12 cellular contexts compared by ENCODE assay signal in the genomic region with DNA sequence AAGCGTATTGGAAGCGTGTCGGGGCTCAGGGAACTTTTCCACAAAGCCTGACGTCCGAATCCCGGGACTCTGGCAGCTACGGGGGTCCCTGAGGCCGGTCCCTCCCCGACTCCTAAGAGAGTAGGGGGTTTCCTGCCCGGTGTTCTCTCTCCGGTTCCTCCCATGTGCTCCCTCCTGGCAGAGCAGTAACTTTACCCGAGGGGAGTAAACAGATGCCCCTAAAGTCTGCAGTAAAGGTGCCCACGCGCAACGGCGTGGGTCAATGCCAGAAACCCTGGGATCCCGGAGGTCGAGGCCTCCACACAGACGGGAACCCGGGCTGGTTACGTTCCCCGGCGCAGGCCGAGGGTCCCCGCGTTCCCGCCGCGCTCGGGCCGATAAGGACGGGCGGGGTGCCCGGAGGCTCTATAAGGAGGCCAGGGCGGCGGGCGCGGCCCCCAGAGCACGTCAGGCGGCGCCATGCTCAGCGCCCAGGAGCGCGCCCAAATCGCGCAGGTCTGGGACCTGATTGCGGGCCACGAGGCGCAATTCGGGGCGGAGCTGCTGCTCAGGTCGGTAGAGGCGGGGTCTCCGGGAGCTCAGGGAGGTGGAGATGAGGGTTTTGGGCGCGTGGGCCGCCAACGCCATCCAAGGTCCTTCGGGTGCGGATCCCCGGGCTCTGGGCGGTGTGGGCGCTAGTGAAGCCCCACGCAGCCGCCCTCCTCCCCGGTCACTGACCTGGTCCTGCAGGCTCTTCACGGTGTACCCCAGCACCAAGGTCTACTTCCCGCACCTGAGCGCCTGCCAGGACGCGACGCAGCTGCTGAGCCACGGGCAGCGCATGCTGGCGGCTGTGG. TPM values are rescaled to one million over a fixed set of nuclear protein-coding genes. Genes with fewer than 3 reads are reported as not detected.
DNase-seq lines count a peak whose midpoint lies in the region; ATAC-seq and TF ChIP-seq lines count a peak whose summit lies in the region.
"Had no signal": no experiment of that assay in that cellular context is flagged by ENCODE, and none has a peak within 500 bp of the region (broad histone marks: within the 10 kb centered on the region; RNA-seq: fewer than 3 reads in every experiment).

A gene with protein sequence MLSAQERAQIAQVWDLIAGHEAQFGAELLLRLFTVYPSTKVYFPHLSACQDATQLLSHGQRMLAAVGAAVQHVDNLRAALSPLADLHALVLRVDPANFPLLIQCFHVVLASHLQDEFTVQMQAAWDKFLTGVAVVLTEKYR (plus strand): TSS at position 440 of the 836 bp plus-strand sequence. CDS start 20 bp downstream, at position 460.

- H3K4me1 ChIP-seq in right cardiac atrium (ENCODE audit: control insufficient read depth, insufficient read depth, low read length) (peaks cover 2% of the 10 kb centered on the region), MM.1S (ENCODE audit: low read length) (no peaks in the 10 kb centered on the region), body of pancreas (peaks cover 19% of the 10 kb centered on the region)

- no peaks in the 10 kb centered on the region for H3K9me2 ChIP-seq in MM.1S (replicated peaks; ENCODE audit: insufficient read depth, low read length)

- H3K36me3 ChIP-seq in WERI-Rb-1 (no peaks in the 10 kb centered on the region), MM.1S (replicated peaks; ENCODE audit: insufficient read depth, low read length) (no peaks in the 10 kb centered on the region), body of pancreas (replicated peaks in 1 of 2; ENCODE audit: insufficient read depth in 1 of 2, low read depth in 2 of 2) (no peaks in the 10 kb centered on the region)

- H2AFZ ChIP-seq in MM.1S (ENCODE audit: low read length): no peak within 1 kb of the TSS

- TF ChIP-seq CTCF in WERI-Rb-1 (IDR thresholded peaks at IDR 0.05; ENCODE audit: low read depth, low read length) (no peak), MM.1S (IDR thresholded peaks at IDR 0.05; ENCODE audit: low read length) (no peak), body of pancreas (IDR thresholded peaks at IDR 0.05) (no peak)

- H3K27me3 ChIP-seq in WERI-Rb-1 (ENCODE audit: insufficient read depth, low read depth, severe bottlenecking) (peaks cover 25% of the 10 kb centered on the region), right cardiac atrium (ENCODE audit: control insufficient read depth, insufficient read depth) (no peaks in the 10 kb centered on the region), MM.1S (replicated peaks; ENCODE audit: insufficient read depth, low read length) (peaks cover 52% of the 10 kb centered on the region), body of pancreas (peaks cover 0 to 38% of the 10 kb centered on the region in 2 donors)

- peak; percentile 29 for DNase-seq in activated CD4-positive, alpha-beta T cell treated with anti-CD3 and anti-CD28 coated beads for 48 hours
- DNase-seq in activated CD4-positive, alpha-beta T cell treated with anti-CD3 and anti-CD28 coated beads, Interleukin-2, amount 50 U/mL, for 1 hour: no peak
- DNase-seq in WERI-Rb-1: peak; percentile 40
- peak in 1 of 3 donors; percentile 24 for DNase-seq in right cardiac atrium
- peak; percentile 16 to 22 for DNase-seq in stimulated activated CD4-positive, alpha-beta T cell treated with anti-CD3 and anti-CD28 coated beads, Interleukin-4, amount 100 ng/mL, for 4 hours
- DNase-seq in MM.1S: no peak
- no peak for DNase-seq in body of pancreas
- DNase-seq: hippocampal formation, NCI-H2081 treated with DMSO at 0.1 percent for 48 hours, small intestine had no signal

- no peak for ATAC-seq in right cardiac atrium
- ATAC-seq in GM21737 (IDR thresholded peaks at IDR 0.05; ENCODE audit: unreplicated experiment): no peak
- ATAC-seq in body of pancreas: no peak

- H3K4me3 ChIP-seq in WERI-Rb-1 (ENCODE audit: low read depth, low read length): peak within 1 kb of the TSS; percentile 54
- H3K4me3 ChIP-seq in right cardiac atrium (ENCODE audit: low read length): peak within 1 kb of the TSS; percentile 1
- H3K4me3 ChIP-seq in MM.1S (ENCODE audit: low read length): no peak within 1 kb of the TSS
- no peak within 1 kb of the TSS for H3K4me3 ChIP-seq in body of pancreas

- H4K20me1 ChIP-seq in MM.1S (ENCODE audit: insufficient read depth, low read length): no peaks in the 10 kb centered on the region

- H3K27ac ChIP-seq in WERI-Rb-1: no peak within 1 kb of the TSS
- no peak within 1 kb of the TSS for H3K27ac ChIP-seq in right cardiac atrium (ENCODE audit: low read length)
- no peak within 1 kb of the TSS for H3K27ac ChIP-seq in MM.1S (ENCODE audit: low read length)
- H3K27ac ChIP-seq in body of pancreas: no peak within 1 kb of the TSS

- H3K9me3 ChIP-seq in WERI-Rb-1 (ENCODE audit: severe bottlenecking): no peaks in the 10 kb centered on the region
- no peaks in the 10 kb centered on the region for H3K9me3 ChIP-seq in right cardiac atrium (ENCODE audit: control insufficient read depth, low read length)
- no peaks in the 10 kb centered on the region for H3K9me3 ChIP-seq in MM.1S (replicated peaks; ENCODE audit: insufficient read depth, low read length)
- H3K9me3 ChIP-seq in body of pancreas: no peaks in the 10 kb centered on the region

- no peak within 1 kb of the TSS for H3K9ac ChIP-seq in MM.1S (ENCODE audit: low read length)

- WGBS in right cardiac atrium: 3% methylated on average over 75 of the region's 75 CpGs
- WGBS in body of pancreas, 2 donors: 1 to 3% methylated on average over 10 to 57 of the region's 75 CpGs

- H3K4me2 ChIP-seq in MM.1S (ENCODE audit: low read depth, low read length): no peak within 1 kb of the TSS

- no peaks in the 10 kb centered on the region for H3K79me2 ChIP-seq in MM.1S (ENCODE audit: low read length)

- H3F3A ChIP-seq in MM.1S (ENCODE audit: insufficient read depth, low read length): no peaks in the 10 kb centered on the region

- intact Hi-C loops in right cardiac atrium (cut with DNase I) (no loop called here), body of pancreas (cut with DNase I) (no loop called here)

- no peak for TF ChIP-seq POLR2A in body of pancreas (IDR thresholded peaks at IDR 0.05)

RNA-seq across cellular contexts. Expression of the gene that starts here (rescaled TPM):
- total RNA-seq in right cardiac atrium (not detected), body of pancreas (not detected)
- not detected for polyA plus RNA-seq in right cardiac atrium
- polyA plus RNA-seq: BJ, small intestine had no signal

Comparison
In these comparisons a context has a peak if more than half of its experiments do, and no peak if none do; other contexts are left out.
1. DNase-seq: peak in activated CD4-positive, alpha-beta T cell treated with anti-CD3 and anti-CD28 coated beads for 48 hours (single experiment), WERI-Rb-1 (single experiment) and stimulated activated CD4-positive, alpha-beta T cell treated with anti-CD3 and anti-CD28 coated beads, Interleukin-4, amount 100 ng/mL, for 4 hours (2 of 2); none in activated CD4-positive, alpha-beta T cell treated with anti-CD3 and anti-CD28 coated beads, Interleukin-2, amount 50 U/mL, for 1 hour (single experiment), MM.1S (single experiment) and body of pancreas (0 of 4).
2. H3K4me3 ChIP-seq: peak in WERI-Rb-1 (single experiment) and right cardiac atrium (single experiment); none in MM.1S (single experiment) and body of pancreas (0 of 2).